Comparison of ENCODE assay signal across 9 cellular contexts in genomic region chr9:127166651-127167524, GRCh38. TPM values are rescaled to one million over a fixed set of nuclear protein-coding genes. Genes with fewer than 3 reads are reported as not detected.
DNase-seq lines count a peak whose midpoint lies in the region; ATAC-seq and TF ChIP-seq lines count a peak whose summit lies in the region.
"Had no signal": no experiment of that assay in that cellular context is flagged by ENCODE, and none has a peak within 500 bp of the region (broad histone marks: within the 10 kb centered on the region; RNA-seq: fewer than 3 reads in every experiment).

No MANE protein-coding gene starts in this region.

- H3K4me1 ChIP-seq in heart left ventricle = peaks cover 0 to 29% (median 16%) of the 10 kb centered on the region in 12 donors
- H3K4me1 ChIP-seq: parathyroid adenoma had no signal

- H3K27ac Mint-ChIP-seq in WTC11 = peak overlapping the region; percentile 19; the same call in 1 of the 2 replicates

- H3K27ac ChIP-seq in heart left ventricle = no peak overlapping the region
- H3K27ac ChIP-seq: parathyroid adenoma had no signal

- ATAC-seq in HG03460 (IDR thresholded peaks at IDR 0.05; ENCODE audit: unreplicated experiment) = peak; percentile 49
- ATAC-seq in WTC11 = no peak; the same call in 1 of the 2 replicates
- ATAC-seq in heart left ventricle = no peak
- ATAC-seq in GM19452 (IDR thresholded peaks at IDR 0.05; ENCODE audit: unreplicated experiment) = no peak

- CTCF ChIA-PET in WTC11 (lab: Charles Lee) = interaction anchor here (0.6 kb wide), 1 partner anchor 839 kb away, joined by 4 read pairs; no protein-coding TSS in a partner anchor

- no peak overlapping the region for H3K4me3 Mint-ChIP-seq in WTC11

- no peak for TF ChIP-seq CTCF in GM20000 (IDR thresholded peaks at IDR 0.05; ENCODE audit: extremely low read depth, missing control alignments)
- TF ChIP-seq CTCF in WTC11 (IDR thresholded peaks at IDR 0.05) = no peak
- no peak for TF ChIP-seq CTCF in heart left ventricle (IDR thresholded peaks at IDR 0.05)

- H3K36me3 ChIP-seq in heart left ventricle = peaks cover 0 to 5% (median 0%) of the 10 kb centered on the region in 9 donors

- H3K9me3 ChIP-seq in heart left ventricle = no peaks in the 10 kb centered on the region

- H3K27me3 Mint-ChIP-seq in WTC11 (ENCODE audit: low read depth) = no peaks in the 10 kb centered on the region

- no peak overlapping the region for H3K4me3 ChIP-seq in heart left ventricle

- H3K9me3 Mint-ChIP-seq in WTC11 = no peaks in the 10 kb centered on the region

- TF ChIP-seq POLR2A in heart left ventricle (IDR thresholded peaks at IDR 0.05) = no peak

- DNase-seq in Caki2 (ENCODE audit: low read depth) = peak; percentile 61
- peak; percentile 74 for DNase-seq in GM20000 (ENCODE audit: low spot score)
- no peak for DNase-seq in WTC11 (ENCODE audit: low spot score)
- DNase-seq in heart left ventricle = no peak
- no peak for DNase-seq in dedifferentiated amniotic fluid mesenchymal stem cell (ENCODE audit: extremely low spot score)
- DNase-seq in midbrain (lab: John Stamatoyannopoulos, UW) = no peak

- 83 to 87% (median 86%) methylated on average over 12 of the region's 12 CpGs for WGBS in heart left ventricle, 4 donors

- H3K36me3 Mint-ChIP-seq in WTC11 = no peaks in the 10 kb centered on the region; the same call in 1 of the 2 replicates

- in situ Hi-C loops in Caki2 (cut with HindIII; ENCODE audit: low pct_unique_long_range_greater_than_20kb, low sequenced_read_pairs) = no loop called here

- POLR2A ChIA-PET in WTC11 (lab: Charles Lee) = no interaction called here

- intact Hi-C loops in heart left ventricle (cut with DNase I) = loop anchor here in 1 of 10 donors (10.0 kb wide), 1 partner anchor 122 kb away; no protein-coding TSS in a partner anchor

- peaks cover 36% of the 10 kb centered on the region for H3K4me1 Mint-ChIP-seq in WTC11

- no peaks in the 10 kb centered on the region for H3K27me3 ChIP-seq in heart left ventricle

TF ChIP-seq in WTC11, 78 proteins besides CTCF, POLR2A, EP300 and RAD21:
- TF ChIP-seq NFATC4 (CRISPR knock-in tag; IDR thresholded peaks at IDR 0.05) (no peak), AR (CRISPR knock-in tag; IDR thresholded peaks at IDR 0.05) (no peak), ELF4 (CRISPR knock-in tag; IDR thresholded peaks at IDR 0.05; ENCODE audit: low read depth) (no peak), TCF7 (CRISPR knock-in tag; IDR thresholded peaks at IDR 0.05; ENCODE audit: low read depth) (no peak), ZNF416 (CRISPR knock-in tag; IDR thresholded peaks at IDR 0.05) (no peak), NFE2L1 (CRISPR knock-in tag; IDR thresholded peaks at IDR 0.05) (no peak), ZNF219 (CRISPR knock-in tag; IDR thresholded peaks at IDR 0.05; ENCODE audit: borderline replicate concordance) (no peak), FOXJ3 (CRISPR knock-in tag; IDR thresholded peaks at IDR 0.05; ENCODE audit: borderline replicate concordance) (no peak), PREB (CRISPR knock-in tag; IDR thresholded peaks at IDR 0.05; ENCODE audit: borderline replicate concordance) (no peak), USF1 (CRISPR knock-in tag; IDR thresholded peaks at IDR 0.05) (no peak), ZBTB43 (CRISPR knock-in tag; IDR thresholded peaks at IDR 0.05) (no peak)

RNA-seq across cellular contexts. Expression of gene ANGPTL2, which starts 44.5 kb away (rescaled TPM):
- total RNA-seq in Caki2 (2014; rRNA removed; shearing (Covaris generic); ENCODE audit: low replicate concordance) = 1.0 and 1.1 TPM in 2 replicates
- total RNA-seq in WTC11 (2021) (4.5 to 6.7 TPM (median 6.3 TPM) in 3 replicates), heart left ventricle (10 to 100 TPM; 25.6 to 92.5 (median 47.4) TPM)
- 10 to 100 TPM; 17.0 to 19.4 TPM for polyA plus RNA-seq in heart left ventricle

Comparison
In these comparisons a context has a peak if more than half of its experiments do, and no peak if none do; other contexts are left out.
1. DNase-seq: peak in Caki2 (single experiment) and GM20000 (single experiment); none in WTC11 (single experiment), heart left ventricle (0 of 5), dedifferentiated amniotic fluid mesenchymal stem cell (single experiment) and midbrain (single experiment).